In the genomic region with DNA sequence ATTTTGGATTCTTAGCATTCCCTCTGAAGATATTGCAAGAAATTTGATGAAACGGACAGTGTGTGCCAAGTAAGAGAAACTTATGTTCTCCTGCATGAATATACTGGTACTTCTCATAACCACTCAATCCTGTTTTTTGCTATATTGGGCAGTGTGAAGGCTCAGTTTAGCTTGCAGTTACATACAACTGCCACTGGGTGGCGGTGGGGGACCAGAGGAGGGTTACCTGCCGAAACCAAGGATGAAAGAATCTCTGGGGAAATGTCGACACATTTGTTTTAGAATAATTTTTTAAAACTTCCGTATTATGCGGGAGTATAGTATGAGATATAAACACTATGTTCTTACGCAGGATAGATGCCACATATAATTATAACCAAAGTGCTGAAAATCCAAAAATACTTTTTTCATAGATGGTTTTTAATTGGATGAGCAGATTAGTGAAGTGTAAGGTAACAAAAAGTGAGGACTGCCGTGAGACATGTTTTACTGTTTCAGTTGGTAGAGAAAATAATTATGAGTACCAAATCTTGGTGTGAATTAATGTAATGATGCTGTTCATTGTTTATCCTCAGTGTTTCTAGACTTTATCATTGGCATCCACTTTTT, we compare ENCODE assay signal across 9 cellular contexts. TPM values are rescaled to one million over a fixed set of nuclear protein-coding genes. Genes with fewer than 3 reads are reported as not detected.
A peak's percentile ranks its signal among the peaks of the same experiment; 100 is the strongest.
DNase-seq lines count a peak whose midpoint lies in the region; ATAC-seq and TF ChIP-seq lines count a peak whose summit lies in the region.
"Had no signal": no experiment of that assay in that cellular context is flagged by ENCODE, and none has a peak within 500 bp of the region (broad histone marks: within the 10 kb centered on the region; RNA-seq: fewer than 3 reads in every experiment).

No MANE protein-coding gene starts in this region.

- DNase-seq in NCI-H510A treated with DMSO at 0.1 percent for 48 hours (lab: John Stamatoyannopoulos, UW) (peak; percentile 34), NCI-H510A (lab: John Stamatoyannopoulos, UW) (no peak), NCI-H1436 (lab: John Stamatoyannopoulos, UW) (peak; percentile 67), T-helper 17 cell (peak; percentile 55 to 63 (median 59)), amniotic epithelial cell (ENCODE audit: low read depth) (peak; percentile 47), right atrium auricular region (ENCODE audit: low spot score) (no peak)

- peak overlapping the region; percentile 76 for H3K4me3 Mint-ChIP-seq in T-helper 17 cell

- peaks cover 8% of the 10 kb centered on the region for H3K36me3 Mint-ChIP-seq in T-helper 17 cell (ENCODE audit: low read depth)

- no peaks in the 10 kb centered on the region for H3K27me3 ChIP-seq in right atrium auricular region
- H3K27me3 ChIP-seq in skeletal muscle satellite cell (ENCODE audit: control insufficient read depth, insufficient read depth, low read length), result no peaks in the 10 kb centered on the region
- H3K27me3 ChIP-seq: BLaER1 treated with 17β-estradiol and CSF1 and Interleukin-3, amounts not matched to agents 10 nM and 100 nM had no signal

- H3K9ac ChIP-seq in skeletal muscle satellite cell (ENCODE audit: low read depth, low read length), result no peak overlapping the region
- H3K9ac ChIP-seq: BLaER1 treated with 17β-estradiol and CSF1 and Interleukin-3, amounts not matched to agents 10 nM and 100 nM had no signal

- no peak overlapping the region for H3K4me3 ChIP-seq in right atrium auricular region
- no peak overlapping the region for H3K4me3 ChIP-seq in skeletal muscle satellite cell (ENCODE audit: low read length)
- H3K4me3 ChIP-seq: BLaER1 treated with 17β-estradiol and CSF1 and Interleukin-3, amounts not matched to agents 10 nM and 100 nM had no signal

- no peaks in the 10 kb centered on the region for H3K9me3 ChIP-seq in T-helper 17 cell (ENCODE audit: control insufficient read depth, low read length, poor library complexity, severe bottlenecking)
- no peaks in the 10 kb centered on the region for H3K9me3 ChIP-seq in right atrium auricular region
- no peaks in the 10 kb centered on the region for H3K9me3 ChIP-seq in skeletal muscle satellite cell (replicated peaks; ENCODE audit: low read length)
- H3K9me3 ChIP-seq: BLaER1 treated with 17β-estradiol and CSF1 and Interleukin-3, amounts not matched to agents 10 nM and 100 nM had no signal

- H3K27me3 Mint-ChIP-seq in T-helper 17 cell, result no peaks in the 10 kb centered on the region

- no peak overlapping the region for H3K27ac Mint-ChIP-seq in T-helper 17 cell

- H3K4me2 ChIP-seq in skeletal muscle satellite cell (ENCODE audit: low read length), result peak overlapping the region; percentile 31
- H3K4me2 ChIP-seq: BLaER1 treated with 17β-estradiol and CSF1 and Interleukin-3, amounts not matched to agents 10 nM and 100 nM had no signal

- ATAC-seq in HG02840 (IDR thresholded peaks at IDR 0.05; ENCODE audit: low FRiP score, unreplicated experiment) (peak; percentile 95), T-helper 17 cell (peak; percentile 99)

- TF ChIP-seq CTCF in right atrium auricular region (IDR thresholded peaks at IDR 0.05), result peak; percentile 83 to 94

- H3K27ac ChIP-seq in right atrium auricular region, result no peak overlapping the region
- H3K27ac ChIP-seq: BLaER1 treated with 17β-estradiol and CSF1 and Interleukin-3, amounts not matched to agents 10 nM and 100 nM had no signal

- H3K4me1 Mint-ChIP-seq in T-helper 17 cell, result peaks cover 29% of the 10 kb centered on the region

- peaks cover 0 to 4% of the 10 kb centered on the region in 2 donors for H3K4me1 ChIP-seq in right atrium auricular region
- H3K4me1 ChIP-seq in skeletal muscle satellite cell (ENCODE audit: control insufficient read depth, insufficient read depth, low read length), result no peaks in the 10 kb centered on the region
- H3K4me1 ChIP-seq: BLaER1 treated with 17β-estradiol and CSF1 and Interleukin-3, amounts not matched to agents 10 nM and 100 nM had no signal

- H3K36me3 ChIP-seq in right atrium auricular region, result peaks cover 10% of the 10 kb centered on the region
- H3K36me3 ChIP-seq in skeletal muscle satellite cell (ENCODE audit: insufficient read depth, low read length), result peaks cover 14% of the 10 kb centered on the region

RNA-seq across cellular contexts. Expression of a gene that starts 9.7 kb away (rescaled TPM):
- total RNA-seq in T-helper 17 cell (10 to 100 TPM; 17.8 to 20.1 TPM), right atrium auricular region (10 to 100 TPM in 1 of 2 donors, 1 to 10 TPM in 1; 9.7 to 10.1 TPM)
- 17.9 and 31.4 TPM in 2 replicates for total RNA-seq in skeletal muscle satellite cell (2012; rRNA removed)

RNA-seq across cellular contexts. Expression of a gene that starts 39.5 kb away (rescaled TPM):
- total RNA-seq in T-helper 17 cell, result 10 to 100 TPM in 1 of 2 donors, 1 to 10 TPM in 1; 7.6 to 10.6 TPM
- total RNA-seq in right atrium auricular region, result 10 to 100 TPM; 16.6 to 30.2 TPM
- 11.1 and 15.5 TPM in 2 replicates for total RNA-seq in skeletal muscle satellite cell (2012; rRNA removed)

Comparison
In these comparisons a context has a peak if more than half of its experiments do, and no peak if none do; other contexts are left out.
1. DNase-seq: peak in NCI-H510A treated with DMSO at 0.1 percent for 48 hours (single experiment), NCI-H1436 (single experiment), T-helper 17 cell (3 of 3) and amniotic epithelial cell (single experiment); none in NCI-H510A (single experiment) and right atrium auricular region (single experiment).